ENCODE assay signal across 1 cellular context in the genomic region with DNA sequence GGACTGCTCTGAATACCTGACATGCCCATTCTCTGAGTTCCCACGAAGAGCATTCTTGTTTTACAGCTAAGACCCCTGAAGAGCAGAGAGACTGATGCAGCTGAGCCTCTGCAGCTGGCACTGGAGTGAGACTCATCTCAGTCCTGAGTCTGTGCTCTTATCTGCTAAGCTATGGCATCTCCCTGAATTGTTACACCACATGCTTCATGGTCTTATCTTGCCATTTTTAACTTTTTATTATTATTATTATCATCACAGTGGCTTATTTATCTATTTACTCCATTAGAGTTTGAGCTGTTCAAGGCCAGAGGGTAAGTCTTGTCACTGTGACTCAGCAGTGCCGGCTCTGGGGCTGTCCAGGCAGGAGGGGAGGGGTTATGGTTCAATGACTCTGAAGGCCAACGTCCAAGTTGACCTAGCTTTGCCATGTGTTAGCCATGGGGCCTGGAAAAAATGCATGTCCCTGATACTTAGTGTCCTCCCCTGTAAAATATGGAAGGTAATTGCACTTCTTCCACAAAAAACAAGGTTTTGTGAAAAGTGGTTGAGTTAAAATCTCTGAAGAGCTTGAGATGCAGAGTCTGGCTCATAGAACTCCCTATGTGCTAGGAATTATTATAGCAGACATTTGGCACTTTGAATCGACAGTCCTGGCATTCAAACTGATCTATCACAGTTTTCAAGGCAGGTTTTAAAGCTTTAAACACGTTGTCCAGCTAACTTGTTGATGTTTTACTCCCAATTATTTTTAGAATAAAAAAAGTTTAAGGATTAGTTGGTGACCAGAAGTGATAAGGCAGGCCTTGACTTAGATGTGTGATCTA.
TF ChIP-seq lines count a peak whose summit lies in the region.

No MANE protein-coding gene starts in this region.

TF ChIP-seq in SK-N-SH treated with all-trans-retinoic acid at 6 μM for 48 hours, 23 proteins besides CTCF, POLR2A, EP300 and RAD21 (continued from another document):
- TF ChIP-seq, protein P1, sequence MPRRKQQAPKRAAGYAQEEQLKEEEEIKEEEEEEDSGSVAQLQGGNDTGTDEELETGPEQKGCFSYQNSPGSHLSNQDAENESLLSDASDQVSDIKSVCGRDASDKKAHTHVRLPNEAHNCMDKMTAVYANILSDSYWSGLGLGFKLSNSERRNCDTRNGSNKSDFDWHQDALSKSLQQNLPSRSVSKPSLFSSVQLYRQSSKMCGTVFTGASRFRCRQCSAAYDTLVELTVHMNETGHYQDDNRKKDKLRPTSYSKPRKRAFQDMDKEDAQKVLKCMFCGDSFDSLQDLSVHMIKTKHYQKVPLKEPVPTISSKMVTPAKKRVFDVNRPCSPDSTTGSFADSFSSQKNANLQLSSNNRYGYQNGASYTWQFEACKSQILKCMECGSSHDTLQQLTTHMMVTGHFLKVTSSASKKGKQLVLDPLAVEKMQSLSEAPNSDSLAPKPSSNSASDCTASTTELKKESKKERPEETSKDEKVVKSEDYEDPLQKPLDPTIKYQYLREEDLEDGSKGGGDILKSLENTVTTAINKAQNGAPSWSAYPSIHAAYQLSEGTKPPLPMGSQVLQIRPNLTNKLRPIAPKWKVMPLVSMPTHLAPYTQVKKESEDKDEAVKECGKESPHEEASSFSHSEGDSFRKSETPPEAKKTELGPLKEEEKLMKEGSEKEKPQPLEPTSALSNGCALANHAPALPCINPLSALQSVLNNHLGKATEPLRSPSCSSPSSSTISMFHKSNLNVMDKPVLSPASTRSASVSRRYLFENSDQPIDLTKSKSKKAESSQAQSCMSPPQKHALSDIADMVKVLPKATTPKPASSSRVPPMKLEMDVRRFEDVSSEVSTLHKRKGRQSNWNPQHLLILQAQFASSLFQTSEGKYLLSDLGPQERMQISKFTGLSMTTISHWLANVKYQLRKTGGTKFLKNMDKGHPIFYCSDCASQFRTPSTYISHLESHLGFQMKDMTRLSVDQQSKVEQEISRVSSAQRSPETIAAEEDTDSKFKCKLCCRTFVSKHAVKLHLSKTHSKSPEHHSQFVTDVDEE (CRISPR knock-in tag; IDR thresholded peaks at IDR 0.05), result no peak
- no peak for TF ChIP-seq GLIS3 (CRISPR knock-in tag; IDR thresholded peaks at IDR 0.05)
- TF ChIP-seq RARB (CRISPR knock-in tag; IDR thresholded peaks at IDR 0.05), result no peak
- TF ChIP-seq BACH2 (CRISPR knock-in tag; IDR thresholded peaks at IDR 0.05; ENCODE audit: borderline replicate concordance), result no peak
- no peak for TF ChIP-seq TOX (CRISPR knock-in tag; IDR thresholded peaks at IDR 0.05; ENCODE audit: borderline replicate concordance)
- TF ChIP-seq ZNF8 (CRISPR knock-in tag; IDR thresholded peaks at IDR 0.05), result no peak
- TF ChIP-seq, protein P2, sequence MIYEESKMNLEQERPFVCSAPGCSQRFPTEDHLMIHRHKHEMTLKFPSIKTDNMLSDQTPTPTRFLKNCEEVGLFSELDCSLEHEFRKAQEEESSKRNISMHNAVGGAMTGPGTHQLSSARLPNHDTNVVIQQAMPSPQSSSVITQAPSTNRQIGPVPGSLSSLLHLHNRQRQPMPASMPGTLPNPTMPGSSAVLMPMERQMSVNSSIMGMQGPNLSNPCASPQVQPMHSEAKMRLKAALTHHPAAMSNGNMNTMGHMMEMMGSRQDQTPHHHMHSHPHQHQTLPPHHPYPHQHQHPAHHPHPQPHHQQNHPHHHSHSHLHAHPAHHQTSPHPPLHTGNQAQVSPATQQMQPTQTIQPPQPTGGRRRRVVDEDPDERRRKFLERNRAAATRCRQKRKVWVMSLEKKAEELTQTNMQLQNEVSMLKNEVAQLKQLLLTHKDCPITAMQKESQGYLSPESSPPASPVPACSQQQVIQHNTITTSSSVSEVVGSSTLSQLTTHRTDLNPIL (CRISPR knock-in tag; IDR thresholded peaks at IDR 0.05; ENCODE audit: low read depth), result no peak
- TF ChIP-seq ISL1 (CRISPR knock-in tag; IDR thresholded peaks at IDR 0.05), result no peak
